In the genomic region with DNA sequence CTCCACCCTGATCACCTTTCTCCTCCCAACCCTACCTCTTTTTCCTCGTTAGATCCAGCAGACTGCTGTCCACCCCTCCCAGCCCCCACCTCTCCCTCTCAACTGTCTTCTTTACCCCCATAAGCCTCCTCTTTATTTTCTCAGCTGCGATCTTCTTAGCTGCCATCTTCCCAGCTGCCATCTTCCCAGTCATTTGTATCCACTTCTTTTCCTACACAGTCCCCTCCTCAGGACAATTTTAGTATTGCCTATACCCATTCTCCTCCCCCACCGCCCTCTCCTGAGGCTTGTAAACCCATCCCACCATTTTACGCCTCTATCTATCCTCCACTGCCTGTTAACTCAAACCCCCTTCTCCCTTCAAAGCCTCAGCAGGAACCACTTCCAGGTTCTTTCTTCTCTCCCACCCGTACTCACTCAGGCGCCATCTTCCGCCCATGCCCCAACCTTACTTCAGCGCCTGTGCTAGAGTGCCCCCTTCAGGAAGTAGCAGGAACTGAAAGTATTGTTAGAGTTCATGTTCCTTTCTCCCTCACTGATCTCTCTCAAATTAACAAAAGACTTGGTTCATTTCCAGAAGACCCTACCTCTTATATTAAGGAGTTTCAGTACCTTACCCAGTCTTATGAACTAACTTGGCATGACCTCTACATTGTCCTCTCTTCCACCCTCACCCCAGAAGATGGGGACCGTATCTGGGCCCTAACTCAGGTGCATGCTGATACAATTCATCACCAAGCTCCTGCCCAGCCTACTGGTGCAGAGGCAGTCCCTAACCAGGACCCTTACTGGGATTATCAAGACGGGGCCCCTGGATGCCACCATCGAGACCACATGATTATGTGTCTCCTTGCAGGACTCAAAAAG, we compare ENCODE assay signal across 8 cellular contexts.
DNase-seq lines count a peak whose midpoint lies in the region; ATAC-seq and TF ChIP-seq lines count a peak whose summit lies in the region.

No MANE protein-coding gene starts in this region.

- DNase-seq in AG10803 (ENCODE audit: low read depth) (peak; percentile 13), GM10266 (ENCODE audit: extremely low spot score) (no peak), PC-3 (peak; percentile 52), NCI-H2196 (lab: John Stamatoyannopoulos, UW; ENCODE audit: unreplicated experiment) (no peak), omental fat pad (ENCODE audit: low spot score) (no peak), T-helper 2 cell (no peak), germinal center (ENCODE audit: low spot score) (no peak)

- H2AFZ ChIP-seq in PC-3 (ENCODE audit: low read length): peak overlapping the region; percentile 79

- H3K27ac ChIP-seq in PC-3 (ENCODE audit: low read length) (no peak overlapping the region), gastroesophageal sphincter (no peak overlapping the region)

- H4K20me1 ChIP-seq in PC-3 (ENCODE audit: low read length): no peaks in the 10 kb centered on the region

- POLR2A ChIA-PET in PC-3 (lab: Charles Lee; ENCODE audit: unreplicated experiment): no interaction called here

- ATAC-seq in PC-3 (no peak), gastroesophageal sphincter (no peak), omental fat pad (ENCODE audit: low FRiP score) (no peak)

- H3K4me2 ChIP-seq in PC-3 (ENCODE audit: low read length): peak overlapping the region; percentile 31; the same call in 1 of the 2 replicates

- TF ChIP-seq CTCF in AG10803 (conservative IDR thresholded peaks at IDR 0.05; ENCODE audit: low read length) (peak; percentile 49), GM10266 (IDR thresholded peaks at IDR 0.05; ENCODE audit: control insufficient read depth, insufficient read depth, low read depth, missing control alignments) (peak; percentile 28), PC-3 (conservative IDR thresholded peaks at IDR 0.05; ENCODE audit: low read depth, low read length) (peak; percentile 67), gastroesophageal sphincter (IDR thresholded peaks at IDR 0.05) (peak in 3 of 4 experiments; percentile 30 to 51 (median 41)), omental fat pad (IDR thresholded peaks at IDR 0.05) (no peak)

- TF ChIP-seq POLR2A in gastroesophageal sphincter (IDR thresholded peaks at IDR 0.05): no peak

- no TSS peak for BruUV-seq in PC-3 (replicated peaks; lab: Mats Ljungman, UMichigan)

- H3K9me2 ChIP-seq in PC-3 (replicated peaks; ENCODE audit: low read length): no peaks in the 10 kb centered on the region

- H3K4me1 ChIP-seq in PC-3 (ENCODE audit: insufficient read depth, low read length) (peaks cover 8% of the 10 kb centered on the region; the same call in 1 of the 2 replicates), gastroesophageal sphincter (peaks cover 0 to 6% (median 1%) of the 10 kb centered on the region in 3 donors)

- H3K36me3 ChIP-seq in PC-3 (ENCODE audit: low read depth, low read length) (no peaks in the 10 kb centered on the region; the same call in 1 of the 2 replicates), gastroesophageal sphincter (no peaks in the 10 kb centered on the region)

- no peak overlapping the region for H3K4me3 ChIP-seq in AG10803 (ENCODE audit: low read length)
- H3K4me3 ChIP-seq in PC-3 (ENCODE audit: low read length): no peak overlapping the region
- no peak overlapping the region for H3K4me3 ChIP-seq in gastroesophageal sphincter

- no peaks in the 10 kb centered on the region for H3F3A ChIP-seq in PC-3 (ENCODE audit: low read length, unreplicated experiment)

- no peak for TF ChIP-seq EP300 in gastroesophageal sphincter (IDR thresholded peaks at IDR 0.05)

- 60 to 72% methylated on average over 7 to 8 of the region's 11 CpGs for WGBS in gastroesophageal sphincter (ENCODE audit: low coverage in 1 of 2), 2 donors

- CTCF ChIA-PET in PC-3 (lab: Charles Lee): no interaction called here

- H3K9ac ChIP-seq in PC-3 (ENCODE audit: low read length): no peak overlapping the region

- 0 out of 2 replicates have a peak, but pooled peaks cover 4% of the 10 kb centered on the region for H3K9me3 ChIP-seq in PC-3 (ENCODE audit: low read length)
- peaks cover 0 to 4% (median 0%) of the 10 kb centered on the region in 3 donors for H3K9me3 ChIP-seq in gastroesophageal sphincter

- H3K27me3 ChIP-seq in PC-3 (ENCODE audit: low read length) (no peaks in the 10 kb centered on the region), gastroesophageal sphincter (no peaks in the 10 kb centered on the region)

- intact Hi-C loops in PC-3 (cut with micrococcal nuclease): no loop called here

- no peaks in the 10 kb centered on the region for H3K79me2 ChIP-seq in PC-3 (ENCODE audit: low read length)

Comparison
In these comparisons a context has a peak if more than half of its experiments do, and no peak if none do; other contexts are left out.
1. DNase-seq: peak in AG10803 (single experiment) and PC-3 (single experiment); none in GM10266 (single experiment), NCI-H2196 (single experiment), omental fat pad (single experiment), T-helper 2 cell (0 of 5) and germinal center (single experiment).
2. CTCF ChIP-seq: peak in AG10803 (single experiment), GM10266 (single experiment), PC-3 (single experiment) and gastroesophageal sphincter (3 of 4); none in omental fat pad (0 of 3).